8 cellular contexts compared by ENCODE assay signal in genomic region chr5:112737472-112738179, GRCh38. TPM values are rescaled to one million over a fixed set of nuclear protein-coding genes. Genes with fewer than 3 reads are reported as not detected.
DNase-seq lines count a peak whose midpoint lies in the region; ATAC-seq and TF ChIP-seq lines count a peak whose summit lies in the region.

Gene APC, plus strand, starts transcription at chr5:112737885. Its CDS starts 17,006 bp downstream, at chr5:112754891.

- H3K4me3 ChIP-seq in epithelial cell of proximal tubule (ENCODE audit: low read depth, low read length) (peak within 1 kb of the TSS; percentile 88), mucosa of descending colon (no peak within 1 kb of the TSS)

- no peaks in the 10 kb centered on the region for H3K36me3 ChIP-seq in mucosa of descending colon (ENCODE audit: low read depth)

- ATAC-seq in GM21367 (IDR thresholded peaks at IDR 0.05; ENCODE audit: unreplicated experiment), result peak; percentile 99
- ATAC-seq in mucosa of descending colon, result peak; percentile 100

- intact Hi-C loops in mucosa of descending colon (cut with DNase I, micrococcal nuclease), result no loop called here

- TF ChIP-seq CTCF in epithelial cell of proximal tubule (conservative IDR thresholded peaks at IDR 0.05; ENCODE audit: low read depth, low read length) (no peak), mucosa of descending colon (IDR thresholded peaks at IDR 0.05) (no peak)

- H3K4me1 ChIP-seq in mucosa of descending colon (ENCODE audit: low read depth), result no peaks in the 10 kb centered on the region

- H3K9me3 ChIP-seq in mucosa of descending colon, result no peaks in the 10 kb centered on the region

- in situ Hi-C loops in Caki2 (cut with HindIII; ENCODE audit: low pct_unique_long_range_greater_than_20kb, low sequenced_read_pairs), result no loop called here

- peak; percentile 72 for DNase-seq in Caki2 (ENCODE audit: low read depth)
- peak; percentile 80 for DNase-seq in HT-29 (ENCODE audit: low spot score)
- DNase-seq in OCI-M2 (lab: John Stamatoyannopoulos, UW; ENCODE audit: unreplicated experiment), result peak; percentile 32
- peak; percentile 55 for DNase-seq in activated T-cell treated with anti-CD3 and anti-CD28 coated beads for 4 hours
- no peak for DNase-seq in epithelial cell of proximal tubule (ENCODE audit: low read depth)
- DNase-seq in mucosa of descending colon, result peak; percentile 87 to 93 (median 87)
- DNase-seq in stimulated activated CD8-positive, alpha-beta memory T cell treated with anti-CD3 and anti-CD28 coated beads, Interleukin-2, amount 100 ng/mL, for 48 hours (ENCODE audit: low read depth in 2 of 2), result peak; percentile 74 to 82

RNA-seq across cellular contexts. Expression of gene APC, which starts in this region (rescaled TPM):
- total RNA-seq in Caki2 (2014; rRNA removed; shearing (Covaris generic); ENCODE audit: low replicate concordance), result 5.9 and 7.2 TPM in 2 replicates
- total RNA-seq in HT-29 (2014; rRNA removed; shearing (Covaris generic)), result 23.1 and 26.0 TPM in 2 replicates
- total RNA-seq in epithelial cell of proximal tubule (15.2 and 24.0 TPM in 2 replicates), mucosa of descending colon (10 to 100 TPM; 42.7 to 62.8 (median 43.5) TPM)
